ENCODE assay signal across 22 cellular contexts in the genomic region with DNA sequence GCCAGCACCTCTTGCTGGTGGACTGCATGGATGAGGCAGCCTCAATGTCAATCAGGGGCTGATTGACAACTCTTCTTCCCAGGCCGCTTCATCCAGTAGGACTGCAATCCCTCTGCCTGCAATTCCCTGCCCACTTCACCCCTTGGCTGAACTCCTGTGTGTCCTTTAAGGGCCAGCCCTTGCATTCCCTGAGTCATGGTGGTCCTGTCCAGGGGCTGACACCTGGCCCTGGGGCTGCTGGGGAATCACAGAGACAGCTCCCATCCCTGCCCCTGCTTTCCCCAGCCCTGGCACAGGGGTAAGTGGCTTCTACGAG. TPM values are rescaled to one million over a fixed set of nuclear protein-coding genes. Genes with fewer than 3 reads are reported as not detected.
A peak's percentile ranks its signal among the peaks of the same experiment; 100 is the strongest.
DNase-seq lines count a peak whose midpoint lies in the region; ATAC-seq and TF ChIP-seq lines count a peak whose summit lies in the region.
"Had no signal": no experiment of that assay in that cellular context is flagged by ENCODE, and none has a peak within 500 bp of the region (broad histone marks: within the 10 kb centered on the region; RNA-seq: fewer than 3 reads in every experiment).

No MANE protein-coding gene starts in this region.

- H3K4me3 ChIP-seq in MG63 (no peak overlapping the region), hepatocyte (no peak overlapping the region), foreskin fibroblast (ENCODE audit: low read depth in 1 of 2, low read length in 2 of 2) (no peak overlapping the region)
- H3K4me3 ChIP-seq: A549, GM23248 had no signal

- no peak for ATAC-seq in activated naive CD8-positive, alpha-beta T cell treated with anti-CD3 and anti-CD28 coated beads, Interleukin-2, amount 10 ng/mL, durations not matched to agents 7 days and 5 days (ENCODE audit: low read depth)
- ATAC-seq in activated naive CD8-positive, alpha-beta T cell treated with anti-CD3 and anti-CD28 coated beads, Interleukin-2, amount 50 U/mL, for 24 hours: no peak
- ATAC-seq in sciatic nerve (no peak), HG03439 (IDR thresholded peaks at IDR 0.05; ENCODE audit: unreplicated experiment) (no peak)
- ATAC-seq: A549 had no signal

- no peaks in the 10 kb centered on the region for H3K36me3 ChIP-seq in MG63
- H3K36me3 ChIP-seq in hepatocyte (replicated peaks; ENCODE audit: insufficient read depth, low read depth): no peaks in the 10 kb centered on the region

- H3K9me2 ChIP-seq in hepatocyte (replicated peaks; ENCODE audit: insufficient read depth): no peaks in the 10 kb centered on the region

- H3K79me2 ChIP-seq in hepatocyte: peaks cover 7% of the 10 kb centered on the region

- peak; percentile 12 for DNase-seq in activated naive CD8-positive, alpha-beta T cell treated with anti-CD3 and anti-CD28 coated beads, Interleukin-2, amount 10 ng/mL, durations not matched to agents 7 days and 5 days
- DNase-seq in activated naive CD8-positive, alpha-beta T cell treated with anti-CD3 and anti-CD28 coated beads, Interleukin-2, amount 50 U/mL, for 24 hours: no peak
- DNase-seq in MG63 (peak; percentile 2), hepatocyte (ENCODE audit: low spot score) (no peak), sciatic nerve (ENCODE audit: low spot score) (peak; percentile 25), NCI-H446 (lab: John Stamatoyannopoulos, UW) (no peak), foreskin fibroblast (no peak)
- DNase-seq: C1 segment of cervical spinal cord; GF-D8; GM23248; HCEC 1CT; NCI-H1105 treated with DMSO at 0.1 percent for 48 hours; NCI-H1694 treated with DMSO at 0.1 percent for 48 hours; NCI-H2107; NCI-H226; NK-92 treated with Interleukin-12 subunit alpha and Interleukin-12 subunit beta, amount 100 ng/mL, for 24 hours; RPMI8226 had no signal

- no peaks in the 10 kb centered on the region for H4K20me1 ChIP-seq in hepatocyte (ENCODE audit: insufficient read depth, poor library complexity, severe bottlenecking)

- peaks cover 2% of the 10 kb centered on the region for H3K27me3 Mint-ChIP-seq in activated naive CD8-positive, alpha-beta T cell treated with anti-CD3 and anti-CD28 coated beads, Interleukin-2, amount 10 ng/mL, durations not matched to agents 7 days and 5 days
- no peaks in the 10 kb centered on the region for H3K27me3 Mint-ChIP-seq in activated naive CD8-positive, alpha-beta T cell treated with anti-CD3 and anti-CD28 coated beads, Interleukin-2, amount 50 U/mL, for 24 hours

- H3K4me1 ChIP-seq in hepatocyte (ENCODE audit: insufficient read depth): peaks cover 35% of the 10 kb centered on the region

- TF ChIP-seq CTCF in hepatocyte (IDR thresholded peaks at IDR 0.05; ENCODE audit: poor library complexity) (no peak), foreskin fibroblast (IDR thresholded peaks at IDR 0.05; ENCODE audit: low read depth, low read length) (no peak)

- H3K27me3 ChIP-seq in MG63: no peaks in the 10 kb centered on the region
- no peaks in the 10 kb centered on the region for H3K27me3 ChIP-seq in hepatocyte

- intact Hi-C loops in sciatic nerve (cut with DNase I): no loop called here

- no peak overlapping the region for H3K27ac Mint-ChIP-seq in activated naive CD8-positive, alpha-beta T cell treated with anti-CD3 and anti-CD28 coated beads, Interleukin-2, amount 10 ng/mL, durations not matched to agents 7 days and 5 days
- H3K27ac Mint-ChIP-seq in activated naive CD8-positive, alpha-beta T cell treated with anti-CD3 and anti-CD28 coated beads, Interleukin-2, amount 50 U/mL, for 24 hours: no peak overlapping the region

- H3K27ac ChIP-seq in hepatocyte: peak overlapping the region; percentile 99
- H3K27ac ChIP-seq: A549, GM23248 had no signal

- POLR2A ChIA-PET in activated naive CD8-positive, alpha-beta T cell treated with anti-CD3 and anti-CD28 coated beads, Interleukin-2, amount 10 ng/mL, durations not matched to agents 7 days and 5 days (lab: Charles Lee): no interaction called here

- H2AFZ ChIP-seq in hepatocyte: no peak overlapping the region
- H2AFZ ChIP-seq: GM23248 had no signal

- H3K4me2 ChIP-seq in hepatocyte: no peak overlapping the region
- H3K4me2 ChIP-seq: A549 had no signal

- no peaks in the 10 kb centered on the region for H3K9me3 Mint-ChIP-seq in activated naive CD8-positive, alpha-beta T cell treated with anti-CD3 and anti-CD28 coated beads, Interleukin-2, amount 10 ng/mL, durations not matched to agents 7 days and 5 days
- H3K9me3 Mint-ChIP-seq in activated naive CD8-positive, alpha-beta T cell treated with anti-CD3 and anti-CD28 coated beads, Interleukin-2, amount 50 U/mL, for 24 hours: no peaks in the 10 kb centered on the region

- H3K9me3 ChIP-seq in MG63 (no peaks in the 10 kb centered on the region), hepatocyte (ENCODE audit: low read depth) (no peaks in the 10 kb centered on the region)
- H3K9me3 ChIP-seq: A549 had no signal

- H3K4me1 Mint-ChIP-seq in activated naive CD8-positive, alpha-beta T cell treated with anti-CD3 and anti-CD28 coated beads, Interleukin-2, amount 10 ng/mL, durations not matched to agents 7 days and 5 days: peaks cover 4% of the 10 kb centered on the region
- H3K4me1 Mint-ChIP-seq in activated naive CD8-positive, alpha-beta T cell treated with anti-CD3 and anti-CD28 coated beads, Interleukin-2, amount 50 U/mL, for 24 hours: no peaks in the 10 kb centered on the region

- H3K36me3 Mint-ChIP-seq in activated naive CD8-positive, alpha-beta T cell treated with anti-CD3 and anti-CD28 coated beads, Interleukin-2, amount 10 ng/mL, durations not matched to agents 7 days and 5 days: no peaks in the 10 kb centered on the region
- H3K36me3 Mint-ChIP-seq in activated naive CD8-positive, alpha-beta T cell treated with anti-CD3 and anti-CD28 coated beads, Interleukin-2, amount 50 U/mL, for 24 hours (ENCODE audit: low read depth): no peaks in the 10 kb centered on the region

- no peak overlapping the region for H3K4me3 Mint-ChIP-seq in activated naive CD8-positive, alpha-beta T cell treated with anti-CD3 and anti-CD28 coated beads, Interleukin-2, amount 10 ng/mL, durations not matched to agents 7 days and 5 days
- H3K4me3 Mint-ChIP-seq in activated naive CD8-positive, alpha-beta T cell treated with anti-CD3 and anti-CD28 coated beads, Interleukin-2, amount 50 U/mL, for 24 hours: no peak overlapping the region

- WGBS in hepatocyte (ENCODE audit: low lambda C conversion rate, missing lambda C conversion rate): 91% methylated on average over 2 of the region's 2 CpGs

RNA-seq across cellular contexts. Expression of a gene that starts 4.6 kb away (rescaled TPM):
- not detected for total RNA-seq in activated naive CD8-positive, alpha-beta T cell treated with anti-CD3 and anti-CD28 coated beads, Interleukin-2, amount 10 ng/mL, durations not matched to agents 7 days and 5 days
- not detected in 2 replicates for total RNA-seq in MG63 (2014; rRNA removed; shearing (Covaris generic); ENCODE audit: low replicate concordance)
- total RNA-seq in hepatocyte: 40.2 and 48.1 TPM in 2 replicates
- polyA plus RNA-seq in hepatocyte: 97.3 and 105 TPM in 2 replicates
- not detected for total RNA-seq in sciatic nerve
- total RNA-seq: GM23248, HT1080, LHCN-M2, OCI-LY7 had no signal
- polyA plus RNA-seq: GM23248 had no signal

RNA-seq across cellular contexts. Expression of a gene that starts 27.5 kb away (rescaled TPM):
- 1 to 10 TPM; 5.0 TPM for total RNA-seq in activated naive CD8-positive, alpha-beta T cell treated with anti-CD3 and anti-CD28 coated beads, Interleukin-2, amount 10 ng/mL, durations not matched to agents 7 days and 5 days
- 47.2 and 80.3 TPM in 2 replicates for total RNA-seq in MG63 (2014; rRNA removed; shearing (Covaris generic); ENCODE audit: low replicate concordance)
- total RNA-seq in hepatocyte (297 and 337 TPM in 2 replicates), sciatic nerve (104 TPM)
- polyA plus RNA-seq in hepatocyte: 905 and 962 TPM in 2 replicates
- total RNA-seq: OCI-LY7 had no signal

RNA-seq across cellular contexts. Expression of a gene that starts 56.2 kb away (rescaled TPM):
- not detected for total RNA-seq in activated naive CD8-positive, alpha-beta T cell treated with anti-CD3 and anti-CD28 coated beads, Interleukin-2, amount 10 ng/mL, durations not matched to agents 7 days and 5 days
- not detected in 2 replicates for total RNA-seq in MG63 (2014; rRNA removed; shearing (Covaris generic); ENCODE audit: low replicate concordance)
- total RNA-seq in hepatocyte (0.12 and 3.0 TPM in 2 replicates), sciatic nerve (41.6 TPM)
- polyA plus RNA-seq in hepatocyte: 1.2 and 1.6 TPM in 2 replicates
- total RNA-seq: HT1080, LHCN-M2, OCI-LY7 had no signal
- polyA plus RNA-seq: A549 had no signal

Comparison
In these comparisons a context has a peak if more than half of its experiments do, and no peak if none do; other contexts are left out.
1. DNase-seq: peak in activated naive CD8-positive, alpha-beta T cell treated with anti-CD3 and anti-CD28 coated beads, Interleukin-2, amount 10 ng/mL, durations not matched to agents 7 days and 5 days (single experiment), MG63 (single experiment) and sciatic nerve (single experiment); none in activated naive CD8-positive, alpha-beta T cell treated with anti-CD3 and anti-CD28 coated beads, Interleukin-2, amount 50 U/mL, for 24 hours (single experiment), hepatocyte (single experiment), NCI-H446 (0 of 2) and foreskin fibroblast (0 of 2).
2. RNA of a gene that starts 4.6 kb away (total RNA-seq): 40.2 to 48.1 TPM in hepatocyte; not detected in activated naive CD8-positive, alpha-beta T cell treated with anti-CD3 and anti-CD28 coated beads, Interleukin-2, amount 10 ng/mL, durations not matched to agents 7 days and 5 days, not detected in MG63 and not detected in sciatic nerve (single experiment); every median in the first group is over 10 times any median in the second.
3. RNA of a gene that starts 56.2 kb away (total RNA-seq): 41.6 TPM in sciatic nerve (single experiment); 0.12 to 3.0 TPM in hepatocyte, not detected in activated naive CD8-positive, alpha-beta T cell treated with anti-CD3 and anti-CD28 coated beads, Interleukin-2, amount 10 ng/mL, durations not matched to agents 7 days and 5 days and not detected in MG63; every median in the first group is over 10 times any median in the second.